Comparison of ENCODE assay signal across 24 cellular contexts in genomic region chr10:34380816-34381215, GRCh38.
"Had no signal": no experiment of that assay in that cellular context is flagged by ENCODE, and none has a peak within 500 bp of the region (broad histone marks: within the 10 kb centered on the region; RNA-seq: fewer than 3 reads in every experiment).

No MANE protein-coding gene starts in this region.

- H3K36me3 ChIP-seq: breast epithelium had no signal

- H3K27ac ChIP-seq: breast epithelium, SJSA1 had no signal

- H3K27me3 ChIP-seq: breast epithelium, SJSA1 had no signal

- H3K27me3 Mint-ChIP-seq: activated B cell treated with CpG ODN at 0.5 μM for 24 hours; activated CD4-positive, alpha-beta T cell treated with anti-CD3 and anti-CD28 coated beads, Interleukin-2, amount 10 ng/mL, durations not matched to agents 24 days and 14 days; activated CD8-positive, alpha-beta memory T cell treated with anti-CD3 and anti-CD28 coated beads, Interleukin-2, amount 10 ng/mL, durations not matched to agents 7 days and 5 days; activated naive CD4-positive, alpha-beta T cell treated with anti-CD3 and anti-CD28 coated beads, Interleukin-2, amount 50 U/mL, for 24 hours had no signal

- H3K36me3 Mint-ChIP-seq: activated CD8-positive, alpha-beta memory T cell treated with anti-CD3 and anti-CD28 coated beads, Interleukin-2, amount 10 ng/mL, durations not matched to agents 7 days and 5 days; activated naive CD4-positive, alpha-beta T cell treated with anti-CD3 and anti-CD28 coated beads, Interleukin-2, amount 50 U/mL, for 24 hours had no signal

- H3K4me3 Mint-ChIP-seq: activated B cell treated with CpG ODN at 0.5 μM for 24 hours; activated CD4-positive, alpha-beta T cell treated with anti-CD3 and anti-CD28 coated beads, Interleukin-2, amount 10 ng/mL, durations not matched to agents 24 days and 14 days; activated CD8-positive, alpha-beta memory T cell treated with anti-CD3 and anti-CD28 coated beads, Interleukin-2, amount 10 ng/mL, durations not matched to agents 7 days and 5 days; activated naive CD4-positive, alpha-beta T cell treated with anti-CD3 and anti-CD28 coated beads, Interleukin-2, amount 50 U/mL, for 24 hours; activated T-cell treated with anti-CD3 and anti-CD28 coated beads, Interleukin-2, amount 50 U/mL, for 24 hours; activated T-helper 1 cell treated with anti-CD3 and anti-CD28 coated beads, Interleukin-12 subunit alpha, Interleukin-12 subunit beta, Interleukin-2, Interleukin-4 antibody, amounts not matched to agents 30 ng/mL and 10 ng/mL and 1 ng/mL, durations not matched to agents 14 hours and 24 hours and 36 hours had no signal

- DNase-seq: activated B cell treated with CpG ODN at 0.5 μM for 24 hours; activated CD4-positive, alpha-beta T cell treated with anti-CD3 and anti-CD28 coated beads for 1 hour; activated CD4-positive, alpha-beta T cell treated with anti-CD3 and anti-CD28 coated beads, Interleukin-2, amount 10 ng/mL, durations not matched to agents 24 days and 14 days; activated CD4-positive, alpha-beta T cell treated with anti-CD3 and anti-CD28 coated beads, Interleukin-2, amount 50 U/mL, for 48 hours; activated CD8-positive, alpha-beta memory T cell treated with anti-CD3 and anti-CD28 coated beads, Interleukin-2, amount 10 ng/mL, durations not matched to agents 7 days and 5 days; activated effector memory CD4-positive, alpha-beta T cell treated with Interleukin-2 at 50 U/mL for 16 hours; activated naive CD4-positive, alpha-beta T cell; activated T-cell treated with anti-CD3 and anti-CD28 coated beads, Interleukin-2, amount 50 U/mL, for 24 hours; aorta; caudate nucleus; Karpas-422; NCI-H1048; NCI-H1930; NCI-H345; NCI-H510A; NCI-H526 treated with DMSO at 0.1 percent for 48 hours; PC-3; SHP77; SW 1271 had no signal

- H3K4me3 ChIP-seq: breast epithelium, SJSA1 had no signal

- H3K9me3 Mint-ChIP-seq: activated B cell treated with CpG ODN at 0.5 μM for 24 hours; activated CD4-positive, alpha-beta T cell treated with anti-CD3 and anti-CD28 coated beads, Interleukin-2, amount 10 ng/mL, durations not matched to agents 24 days and 14 days; activated naive CD4-positive, alpha-beta T cell treated with anti-CD3 and anti-CD28 coated beads, Interleukin-2, amount 50 U/mL, for 24 hours; activated T-cell treated with anti-CD3 and anti-CD28 coated beads, Interleukin-2, amount 50 U/mL, for 24 hours; activated T-helper 1 cell treated with anti-CD3 and anti-CD28 coated beads, Interleukin-12 subunit alpha, Interleukin-12 subunit beta, Interleukin-2, Interleukin-4 antibody, amounts not matched to agents 30 ng/mL and 10 ng/mL and 1 ng/mL, durations not matched to agents 14 hours and 24 hours and 36 hours had no signal

- H3K4me1 Mint-ChIP-seq: activated B cell treated with CpG ODN at 0.5 μM for 24 hours; activated CD4-positive, alpha-beta T cell treated with anti-CD3 and anti-CD28 coated beads, Interleukin-2, amount 10 ng/mL, durations not matched to agents 24 days and 14 days; activated CD8-positive, alpha-beta memory T cell treated with anti-CD3 and anti-CD28 coated beads, Interleukin-2, amount 10 ng/mL, durations not matched to agents 7 days and 5 days; activated naive CD4-positive, alpha-beta T cell treated with anti-CD3 and anti-CD28 coated beads, Interleukin-2, amount 50 U/mL, for 24 hours had no signal

- H3K4me1 ChIP-seq: breast epithelium, SJSA1 had no signal

- H3K27ac Mint-ChIP-seq: activated B cell treated with CpG ODN at 0.5 μM for 24 hours; activated CD4-positive, alpha-beta T cell treated with anti-CD3 and anti-CD28 coated beads, Interleukin-2, amount 10 ng/mL, durations not matched to agents 24 days and 14 days; activated CD8-positive, alpha-beta memory T cell treated with anti-CD3 and anti-CD28 coated beads, Interleukin-2, amount 10 ng/mL, durations not matched to agents 7 days and 5 days; activated naive CD4-positive, alpha-beta T cell treated with anti-CD3 and anti-CD28 coated beads, Interleukin-2, amount 50 U/mL, for 24 hours; activated T-cell treated with anti-CD3 and anti-CD28 coated beads, Interleukin-2, amount 50 U/mL, for 24 hours; activated T-helper 1 cell treated with anti-CD3 and anti-CD28 coated beads, Interleukin-12 subunit alpha, Interleukin-12 subunit beta, Interleukin-2, Interleukin-4 antibody, amounts not matched to agents 30 ng/mL and 10 ng/mL and 1 ng/mL, durations not matched to agents 14 hours and 24 hours and 36 hours had no signal

- H3K9me3 ChIP-seq: breast epithelium, SJSA1 had no signal

- ATAC-seq: activated CD8-positive, alpha-beta memory T cell treated with anti-CD3 and anti-CD28 coated beads, Interleukin-2, amount 10 ng/mL, durations not matched to agents 7 days and 5 days; PC-3; SK-N-SH treated with all-trans-retinoic acid at 6 μM for 48 hours had no signal
